In genomic region chr10:109978481-109978880, GRCh38 we compare ENCODE assay signal across 1 cellular context.
TF ChIP-seq lines count a peak whose summit lies in the region.

No MANE protein-coding gene starts in this region.

TF ChIP-seq in GM23338, 12 proteins besides CTCF, POLR2A, EP300 and RAD21 (continued from another document):
- TF ChIP-seq, protein P1, sequence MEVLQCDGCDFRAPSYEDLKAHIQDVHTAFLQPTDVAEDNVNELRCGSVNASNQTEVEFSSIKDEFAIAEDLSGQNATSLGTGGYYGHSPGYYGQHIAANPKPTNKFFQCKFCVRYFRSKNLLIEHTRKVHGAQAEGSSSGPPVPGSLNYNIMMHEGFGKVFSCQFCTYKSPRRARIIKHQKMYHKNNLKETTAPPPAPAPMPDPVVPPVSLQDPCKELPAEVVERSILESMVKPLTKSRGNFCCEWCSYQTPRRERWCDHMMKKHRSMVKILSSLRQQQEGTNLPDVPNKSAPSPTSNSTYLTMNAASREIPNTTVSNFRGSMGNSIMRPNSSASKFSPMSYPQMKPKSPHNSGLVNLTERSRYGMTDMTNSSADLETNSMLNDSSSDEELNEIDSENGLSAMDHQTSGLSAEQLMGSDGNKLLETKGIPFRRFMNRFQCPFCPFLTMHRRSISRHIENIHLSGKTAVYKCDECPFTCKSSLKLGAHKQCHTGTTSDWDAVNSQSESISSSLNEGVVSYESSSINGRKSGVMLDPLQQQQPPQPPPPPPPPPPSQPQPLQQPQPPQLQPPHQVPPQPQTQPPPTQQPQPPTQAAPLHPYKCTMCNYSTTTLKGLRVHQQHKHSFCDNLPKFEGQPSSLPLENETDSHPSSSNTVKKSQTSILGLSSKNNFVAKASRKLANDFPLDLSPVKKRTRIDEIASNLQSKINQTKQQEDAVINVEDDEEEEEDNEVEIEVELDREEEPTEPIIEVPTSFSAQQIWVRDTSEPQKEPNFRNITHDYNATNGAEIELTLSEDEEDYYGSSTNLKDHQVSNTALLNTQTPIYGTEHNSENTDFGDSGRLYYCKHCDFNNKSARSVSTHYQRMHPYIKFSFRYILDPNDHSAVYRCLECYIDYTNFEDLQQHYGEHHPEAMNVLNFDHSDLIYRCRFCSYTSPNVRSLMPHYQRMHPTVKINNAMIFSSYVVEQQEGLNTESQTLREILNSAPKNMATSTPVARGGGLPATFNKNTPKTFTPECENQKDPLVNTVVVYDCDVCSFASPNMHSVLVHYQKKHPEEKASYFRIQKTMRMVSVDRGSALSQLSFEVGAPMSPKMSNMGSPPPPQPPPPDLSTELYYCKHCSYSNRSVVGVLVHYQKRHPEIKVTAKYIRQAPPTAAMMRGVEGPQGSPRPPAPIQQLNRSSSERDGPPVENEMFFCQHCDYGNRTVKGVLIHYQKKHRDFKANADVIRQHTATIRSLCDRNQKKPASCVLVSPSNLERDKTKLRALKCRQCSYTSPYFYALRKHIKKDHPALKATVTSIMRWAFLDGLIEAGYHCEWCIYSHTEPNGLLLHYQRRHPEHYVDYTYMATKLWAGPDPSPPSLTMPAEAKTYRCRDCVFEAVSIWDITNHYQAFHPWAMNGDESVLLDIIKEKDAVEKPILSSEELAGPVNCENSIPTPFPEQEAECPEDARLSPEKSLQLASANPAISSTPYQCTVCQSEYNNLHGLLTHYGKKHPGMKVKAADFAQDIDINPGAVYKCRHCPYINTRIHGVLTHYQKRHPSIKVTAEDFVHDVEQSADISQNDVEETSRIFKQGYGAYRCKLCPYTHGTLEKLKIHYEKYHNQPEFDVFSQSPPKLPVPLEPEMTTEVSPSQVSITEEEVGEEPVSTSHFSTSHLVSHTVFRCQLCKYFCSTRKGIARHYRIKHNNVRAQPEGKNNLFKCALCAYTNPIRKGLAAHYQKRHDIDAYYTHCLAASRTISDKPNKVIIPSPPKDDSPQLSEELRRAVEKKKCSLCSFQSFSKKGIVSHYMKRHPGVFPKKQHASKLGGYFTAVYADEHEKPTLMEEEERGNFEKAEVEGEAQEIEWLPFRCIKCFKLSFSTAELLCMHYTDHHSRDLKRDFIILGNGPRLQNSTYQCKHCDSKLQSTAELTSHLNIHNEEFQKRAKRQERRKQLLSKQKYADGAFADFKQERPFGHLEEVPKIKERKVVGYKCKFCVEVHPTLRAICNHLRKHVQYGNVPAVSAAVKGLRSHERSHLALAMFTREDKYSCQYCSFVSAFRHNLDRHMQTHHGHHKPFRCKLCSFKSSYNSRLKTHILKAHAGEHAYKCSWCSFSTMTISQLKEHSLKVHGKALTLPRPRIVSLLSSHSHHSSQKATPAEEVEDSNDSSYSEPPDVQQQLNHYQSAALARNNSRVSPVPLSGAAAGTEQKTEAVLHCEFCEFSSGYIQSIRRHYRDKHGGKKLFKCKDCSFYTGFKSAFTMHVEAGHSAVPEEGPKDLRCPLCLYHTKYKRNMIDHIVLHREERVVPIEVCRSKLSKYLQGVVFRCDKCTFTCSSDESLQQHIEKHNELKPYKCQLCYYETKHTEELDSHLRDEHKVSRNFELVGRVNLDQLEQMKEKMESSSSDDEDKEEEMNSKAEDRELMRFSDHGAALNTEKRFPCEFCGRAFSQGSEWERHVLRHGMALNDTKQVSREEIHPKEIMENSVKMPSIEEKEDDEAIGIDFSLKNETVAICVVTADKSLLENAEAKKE (CRISPR knock-in tag; IDR thresholded peaks at IDR 0.05) = no peak
